22 cellular contexts compared by ENCODE assay signal in genomic region chr18:21901423-21901822, GRCh38.
"Had no signal": no experiment of that assay in that cellular context is flagged by ENCODE, and none has a peak within 500 bp of the region (broad histone marks: within the 10 kb centered on the region; RNA-seq: fewer than 3 reads in every experiment).

No MANE protein-coding gene starts in this region.

- DNase-seq: activated B cell treated with CpG ODN at 0.5 μM for 24 hours; activated CD4-positive, alpha-beta memory T cell treated with anti-CD3 and anti-CD28 coated beads for 36 hours; activated CD4-positive, alpha-beta T cell treated with anti-CD3 and anti-CD28 coated beads for 1 hour; activated CD4-positive, alpha-beta T cell treated with anti-CD3 and anti-CD28 coated beads, Interleukin-2, amount 10 ng/mL, durations not matched to agents 7 days and 5 days; activated CD8-positive, alpha-beta memory T cell treated with anti-CD3 and anti-CD28 coated beads for 24 hours; activated gamma-delta T cell; activated naive CD4-positive, alpha-beta T cell treated with anti-CD3 and anti-CD28 coated beads for 36 hours; activated T-cell treated with anti-CD3 and anti-CD28 coated beads, Interleukin-2, amount 50 U/mL, for 4 hours; brain microvascular endothelial cell; MG63; NCI-H1105; NCI-H1436; NCI-H1694 treated with DMSO at 0.1 percent for 48 hours; NCI-H2081; NCI-H510A treated with DMSO at 0.1 percent for 48 hours; NCI-H69; PC-3; SHP77; T-helper 17 cell; T-helper 9 cell had no signal

- FAIRE-seq: RCC 7860 had no signal

- H3K27ac ChIP-seq: brain microvascular endothelial cell, cardiac muscle cell had no signal

- H3K36me3 ChIP-seq: brain microvascular endothelial cell, cardiac muscle cell, MG63 had no signal

- ATAC-seq: activated T-cell treated with anti-CD3 and anti-CD28 coated beads, Interleukin-2, amount 50 U/mL, for 4 hours; PC-3; T-helper 17 cell had no signal

- H3K9me3 ChIP-seq: MG63 had no signal

- H3K4me3 ChIP-seq: cardiac muscle cell, MG63 had no signal

- H3K27me3 ChIP-seq: brain microvascular endothelial cell, cardiac muscle cell, MG63 had no signal
